ENCODE assay signal across 8 cellular contexts in the genomic region with DNA sequence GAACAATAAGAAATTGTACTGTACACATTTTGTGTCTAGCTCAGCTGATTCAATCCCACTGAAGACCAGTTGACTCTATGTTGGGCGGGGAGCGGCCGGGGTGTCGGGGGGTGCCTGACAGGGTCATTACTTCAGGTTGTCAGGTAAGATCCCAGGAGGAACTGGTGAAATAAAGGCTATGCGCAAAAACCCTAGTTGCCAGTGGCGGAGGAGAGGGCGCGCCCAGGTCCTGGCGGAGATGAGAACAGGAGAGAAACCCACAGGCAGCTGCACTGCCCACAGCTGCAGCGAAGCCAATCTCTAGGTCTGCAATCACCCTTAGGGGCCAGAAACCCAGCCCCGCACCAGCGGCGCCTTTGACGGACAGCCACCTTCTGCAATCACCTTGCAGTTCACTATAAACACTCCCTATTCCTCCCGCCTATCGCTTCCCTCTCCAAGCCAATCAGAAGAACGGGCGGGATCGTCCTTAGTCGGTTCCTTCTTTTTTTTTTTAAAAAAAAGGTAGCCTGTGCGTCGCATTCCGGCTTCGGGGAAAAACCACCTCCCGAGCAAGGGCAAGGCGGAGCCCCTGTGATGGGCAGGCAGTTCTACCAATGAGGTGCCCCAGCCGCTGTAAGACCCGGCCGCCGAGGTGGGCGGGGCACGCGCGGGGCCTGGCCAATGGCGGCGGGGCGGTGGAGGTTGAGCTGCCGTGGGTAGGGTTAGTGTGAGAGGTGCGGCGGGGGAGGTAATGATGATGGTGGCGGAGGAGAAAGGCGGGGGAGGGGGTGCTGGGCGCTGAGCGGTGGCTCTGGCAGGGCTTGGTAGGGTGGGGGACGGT. TPM values are rescaled to one million over a fixed set of nuclear protein-coding genes. Genes with fewer than 3 reads are reported as not detected.
DNase-seq lines count a peak whose midpoint lies in the region; ATAC-seq lines count a peak whose summit lies in the region.

Gene EHBP1, plus strand, starts transcription at position 707 of the 823 bp plus-strand sequence. CDS start 1,479 bp downstream, outside the sequence.

- peak within 1 kb of the TSS; percentile 64 to 85 (median 76) for H3K4me3 ChIP-seq in BLaER1 treated with 17β-estradiol and CSF1 and Interleukin-3, amounts not matched to agents 10 nM and 100 nM

- ATAC-seq in GM19351 (IDR thresholded peaks at IDR 0.05; ENCODE audit: unreplicated experiment): peak; percentile 89
- peak; percentile 95 for ATAC-seq in HG03521 (IDR thresholded peaks at IDR 0.05; ENCODE audit: unreplicated experiment)
- peak; percentile 93 for ATAC-seq in left colon

- peak within 1 kb of the TSS; percentile 75 to 86 (median 83) for H3K9ac ChIP-seq in BLaER1 treated with 17β-estradiol and CSF1 and Interleukin-3, amounts not matched to agents 10 nM and 100 nM

- peak within 1 kb of the TSS; percentile 79 to 92 (median 86) for H3K4me2 ChIP-seq in BLaER1 treated with 17β-estradiol and CSF1 and Interleukin-3, amounts not matched to agents 10 nM and 100 nM

- H3K27ac ChIP-seq in BLaER1 treated with 17β-estradiol and CSF1 and Interleukin-3, amounts not matched to agents 10 nM and 100 nM: peak within 1 kb of the TSS; percentile 52 to 85 (median 72); a peak in 20 of 22 replicates

- H3K27me3 ChIP-seq in BLaER1 treated with 17β-estradiol and CSF1 and Interleukin-3, amounts not matched to agents 10 nM and 100 nM: no peaks in the 10 kb centered on the region

- peaks cover 12 to 20% (median 17%) of the 10 kb centered on the region in 11 experiments; a peak in 20 of 22 replicates for H3K9me3 ChIP-seq in BLaER1 treated with 17β-estradiol and CSF1 and Interleukin-3, amounts not matched to agents 10 nM and 100 nM (replicated peaks in 1 of 11)

- intact Hi-C loops in left colon (cut with DNase I, micrococcal nuclease): no loop called here

- peak; percentile 98 for DNase-seq in NCI-H748 (lab: John Stamatoyannopoulos, UW; ENCODE audit: unreplicated experiment)
- peak; percentile 96 for DNase-seq in activated CD4-positive, alpha-beta T cell treated with anti-CD3 and anti-CD28 coated beads, Interleukin-2, amount 50 U/mL, for 1 hour
- peak; percentile 43 for DNase-seq in cortex of kidney (lab: John Stamatoyannopoulos, UW)
- DNase-seq in left colon: peak; percentile 98 to 99
- DNase-seq in stimulated activated CD4-positive, alpha-beta T cell treated with anti-CD3 and anti-CD28 coated beads, Interleukin-1b, Interleukin-23, amount 100 ng/mL, for 48 hours: peak; percentile 97

- peaks cover 7 to 24% (median 21%) of the 10 kb centered on the region in 11 experiments; a peak in 21 of 22 replicates for H3K36me3 ChIP-seq in BLaER1 treated with 17β-estradiol and CSF1 and Interleukin-3, amounts not matched to agents 10 nM and 100 nM

- H3K4me1 ChIP-seq in BLaER1 treated with 17β-estradiol and CSF1 and Interleukin-3, amounts not matched to agents 10 nM and 100 nM: peaks cover 20 to 39% (median 26%) of the 10 kb centered on the region in 10 experiments

- H4K20me1 ChIP-seq in BLaER1 treated with 17β-estradiol and CSF1 and Interleukin-3, amounts not matched to agents 10 nM and 100 nM: no peaks in the 10 kb centered on the region

RNA-seq across cellular contexts. Expression of gene EHBP1, which starts in this region (rescaled TPM):
- 10 to 100 TPM; 22.6 to 32.1 TPM for total RNA-seq in left colon

Comparison
In these comparisons a context has a peak if more than half of its experiments do, and no peak if none do; other contexts are left out.
1. Peak in every context shown above with its lines: DNase-seq, ATAC-seq, H3K4me3 ChIP-seq and H3K27ac ChIP-seq.
2. DNase-seq: peak in every context shown above with its lines; median percentile 98 in left colon; 98 in NCI-H748; 97 in stimulated activated CD4-positive, alpha-beta T cell treated with anti-CD3 and anti-CD28 coated beads, Interleukin-1b, Interleukin-23, amount 100 ng/mL, for 48 hours; 96 in activated CD4-positive, alpha-beta T cell treated with anti-CD3 and anti-CD28 coated beads, Interleukin-2, amount 50 U/mL, for 1 hour; 43 in cortex of kidney.